ENCODE assay signal across 8 cellular contexts in genomic region chr19:49664171-49665070, GRCh38. TPM values are rescaled to one million over a fixed set of nuclear protein-coding genes. Genes with fewer than 3 reads are reported as not detected.
DNase-seq lines count a peak whose midpoint lies in the region; ATAC-seq and TF ChIP-seq lines count a peak whose summit lies in the region.

No MANE protein-coding gene starts in this region.

- peak overlapping the region; percentile 77 for H3K27ac Mint-ChIP-seq in Calu3 (ENCODE audit: unreplicated experiment)

- H3K4me3 Mint-ChIP-seq in Calu3 (ENCODE audit: low read depth, unreplicated experiment): peak overlapping the region; percentile 83

- no peaks in the 10 kb centered on the region for H3K9me3 Mint-ChIP-seq in Calu3 (ENCODE audit: low read depth, unreplicated experiment)

- no peaks in the 10 kb centered on the region for H3K9me3 ChIP-seq in HEK293 (ENCODE audit: control insufficient read depth, insufficient read depth, low read depth, low read length)

- H3K4me1 Mint-ChIP-seq in Calu3 (ENCODE audit: low read depth, unreplicated experiment): peaks cover 13% of the 10 kb centered on the region

- peak; percentile 96 for DNase-seq in Calu3
- peak; percentile 86 for DNase-seq in NCI-H2196 treated with DMSO at 0.1 percent for 48 hours (lab: John Stamatoyannopoulos, UW; ENCODE audit: unreplicated experiment)
- DNase-seq in activated CD4-positive, CD25-positive, alpha-beta regulatory T cell (lab: John Stamatoyannopoulos, UW): peak; percentile 83 to 86 (median 86)
- DNase-seq in caudate nucleus (lab: John Stamatoyannopoulos, UW): peak in 60 of 61 donors; percentile 19 to 92 (median 80)
- DNase-seq in islet precursor cell: peak; percentile 96
- peak; percentile 95 for DNase-seq in stimulated activated CD4-positive, alpha-beta T cell treated with anti-CD3 and anti-CD28 coated beads, Interleukin-12 subunit alpha, Interleukin-12 subunit beta, amount 100 ng/mL, for 4 hours

- TF ChIP-seq CTCF in Calu3 (IDR thresholded peaks at IDR 0.05; ENCODE audit: unreplicated experiment): no peak
- TF ChIP-seq CTCF in HEK293 (tag by site-specific recombination; IDR thresholded peaks at IDR 0.05): peak; percentile 30; the same call in 1 of the 2 replicates

- POLR2A ChIA-PET in HEK293 (lab: Yijun Ruan, JAX): interaction anchor here (0.5 to 4.9 kb wide), 16 partner anchors 10 to 213 kb away, joined by 3 to 85 read pairs (median 6); partner anchors contain the start of genes NOSIP, PIH1D1, PNKP and PRMT1

- BruUV-seq in Calu3 (replicated peaks; lab: Mats Ljungman, UMichigan): no TSS peak

- peak overlapping the region; percentile 48 for H3K4me3 ChIP-seq in HEK293 (ENCODE audit: low read depth, low read length)

- intact Hi-C loops in Calu3 (cut with micrococcal nuclease; ENCODE audit: unreplicated experiment): loop anchor here (1.0 kb wide), 1 partner anchor 24 kb away; the partner anchor contains the start of gene RRAS

- no peak for ATAC-seq in HG03521 (IDR thresholded peaks at IDR 0.05; ENCODE audit: unreplicated experiment)

- CTCF ChIA-PET in Calu3 (lab: Charles Lee) (interaction anchor here (0.7 to 2.5 kb wide), 4 partner anchors 9 to 24 kb away, joined by 3 to 10 read pairs (median 5); partner anchors contain the start of genes PRMT1 and RRAS), HEK293 (lab: Yijun Ruan, JAX) (interaction anchor here (0.6 to 3.2 kb wide), 7 partner anchors 8 to 162 kb away, joined by 3 to 27 read pairs (median 5); partner anchors contain the start of gene PRMT1)

- no peaks in the 10 kb centered on the region for H3K27me3 Mint-ChIP-seq in Calu3 (ENCODE audit: unreplicated experiment)

- H3K4me1 ChIP-seq in HEK293 (ENCODE audit: control insufficient read depth, insufficient read depth, low read length): peaks cover 6% of the 10 kb centered on the region

- peaks cover 12 to 57% of the 10 kb centered on the region in 2 experiments for H3K36me3 ChIP-seq in HEK293 (ENCODE audit: control insufficient read depth in 2 of 2, insufficient read depth in 1 of 2, low read length in 2 of 2)

- peak overlapping the region; percentile 87 for H3K27ac ChIP-seq in HEK293 (ENCODE audit: extremely low read depth, low read depth, low read length)
- peak overlapping the region; percentile 90 for H3K27ac ChIP-seq in caudate nucleus (ENCODE audit: low read depth, low read length)

- peaks cover 87% of the 10 kb centered on the region for H3K36me3 Mint-ChIP-seq in Calu3 (ENCODE audit: insufficient read depth, unreplicated experiment)

TF ChIP-seq in HEK293, 187 proteins besides CTCF, POLR2A, EP300 and RAD21 (continues in another document):
- no peak for TF ChIP-seq ZNF777 (tag by site-specific recombination; IDR thresholded peaks at IDR 0.05; ENCODE audit: borderline replicate concordance)
- TF ChIP-seq ZNF24 (tag by site-specific recombination; IDR thresholded peaks at IDR 0.05): no peak
- peak; percentile 36; the same call in 1 of the 2 replicates for TF ChIP-seq ZNF335 (tag by site-specific recombination; conservative IDR thresholded peaks at IDR 0.05)
- TF ChIP-seq ZBTB10 (tag by site-specific recombination; IDR thresholded peaks at IDR 0.05): peak; percentile 79
- no peak for TF ChIP-seq ZNF37A (tag by site-specific recombination; IDR thresholded peaks at IDR 0.05)
- TF ChIP-seq ATF2 (tag by site-specific recombination; IDR thresholded peaks at IDR 0.05; ENCODE audit: low read depth): no peak
- TF ChIP-seq ZNF423 (tag by site-specific recombination; IDR thresholded peaks at IDR 0.05): peak; percentile 80
- peak; percentile 85 for TF ChIP-seq ZBTB11 (tag by site-specific recombination; conservative IDR thresholded peaks at IDR 0.05; ENCODE audit: low read depth)
- TF ChIP-seq ZNF561 (tag by site-specific recombination; IDR thresholded peaks at IDR 0.05; ENCODE audit: borderline replicate concordance): peak; percentile 51; the same call in 1 of the 2 replicates
- TF ChIP-seq ZSCAN4 (tag by site-specific recombination; IDR thresholded peaks at IDR 0.05): no peak
- TF ChIP-seq GFI1B (tag by site-specific recombination; IDR thresholded peaks at IDR 0.05): no peak
- TF ChIP-seq ZBTB20 (tag by site-specific recombination; IDR thresholded peaks at IDR 0.05): peak; percentile 83
- TF ChIP-seq BCL11B (tag by site-specific recombination; IDR thresholded peaks at IDR 0.05; ENCODE audit: low read depth): no peak
- no peak for TF ChIP-seq ZNF555 (tag by site-specific recombination; conservative IDR thresholded peaks at IDR 0.05)
- no peak for TF ChIP-seq ZNF433 (tag by site-specific recombination; IDR thresholded peaks at IDR 0.05; ENCODE audit: low read depth)

RNA-seq across cellular contexts. Expression of gene IRF3, which starts 1.2 kb away (rescaled TPM):
- 189 and 191 TPM in 2 replicates for total RNA-seq in Calu3 (2022)

RNA-seq across cellular contexts. Expression of gene BCL2L12, which starts 1.3 kb away (rescaled TPM):
- total RNA-seq in Calu3 (2022): 66.5 and 70.8 TPM in 2 replicates

RNA-seq across cellular contexts. Expression of gene PRMT1, which starts 12.7 kb away (rescaled TPM):
- total RNA-seq in Calu3 (2022): 350 and 369 TPM in 2 replicates

RNA-seq across cellular contexts. Expression of gene SCAF1, which starts 22.4 kb away (rescaled TPM):
- total RNA-seq in Calu3 (2022): 129 and 137 TPM in 2 replicates

RNA-seq across cellular contexts. Expression of gene RRAS, which starts 24.5 kb away (rescaled TPM):
- total RNA-seq in Calu3 (2022): 70.4 and 82.2 TPM in 2 replicates
